Comparison of ENCODE assay signal across 13 cellular contexts in the genomic region with DNA sequence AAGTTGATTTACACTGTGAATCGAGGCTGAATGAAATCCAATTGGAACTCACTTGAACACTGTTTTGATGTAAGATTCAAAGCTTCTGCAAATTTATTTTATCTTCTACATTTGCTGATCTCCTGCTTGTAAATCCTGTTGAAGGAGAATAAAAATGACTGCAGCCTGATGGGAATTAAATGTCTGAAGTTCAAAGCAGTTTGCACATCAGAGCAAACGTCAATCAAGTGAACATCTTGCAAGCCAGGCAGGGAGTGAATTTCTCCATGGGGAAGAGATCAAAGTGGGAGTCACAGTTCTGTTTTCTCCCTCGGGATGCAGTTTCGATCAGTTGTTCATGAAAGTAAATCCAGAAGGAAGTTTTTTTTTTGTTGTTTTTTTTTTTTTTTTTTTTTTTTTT.
"Had no signal": no experiment of that assay in that cellular context is flagged by ENCODE, and none has a peak within 500 bp of the region (broad histone marks: within the 10 kb centered on the region; RNA-seq: fewer than 3 reads in every experiment).

No MANE protein-coding gene starts in this region.

- H3K27me3 Mint-ChIP-seq: activated T-cell treated with anti-CD3 and anti-CD28 coated beads, Interleukin-2, amount 50 U/mL, for 24 hours; stimulated activated naive CD8-positive, alpha-beta T cell treated with anti-CD3 and anti-CD28 coated beads, Interleukin-15, Interleukin-2, amounts not matched to agents 100 ng/mL and 50 ng/mL, for 24 hours had no signal

- H3K9me3 Mint-ChIP-seq: activated CD4-positive, alpha-beta T cell treated with anti-CD3 and anti-CD28 coated beads, Interleukin-2, amount 10 ng/mL, durations not matched to agents 7 days and 5 days; activated naive CD4-positive, alpha-beta T cell treated with anti-CD3 and anti-CD28 coated beads for 36 hours; activated T-cell treated with anti-CD3 and anti-CD28 coated beads, Interleukin-2, amount 50 U/mL, for 24 hours; naive B cell; stimulated activated naive CD8-positive, alpha-beta T cell treated with anti-CD3 and anti-CD28 coated beads, Interleukin-15, Interleukin-2, amounts not matched to agents 100 ng/mL and 50 ng/mL, for 24 hours; T-helper 1 cell treated with Interleukin-12 subunit alpha and Interleukin-12 subunit beta and Interleukin-4 antibody, amounts not matched to agents 30 μg/mL and 1 μg/mL, for 36 hours had no signal

- H3K4me3 Mint-ChIP-seq: activated CD4-positive, alpha-beta T cell treated with anti-CD3 and anti-CD28 coated beads, Interleukin-2, amount 10 ng/mL, durations not matched to agents 7 days and 5 days; activated CD8-positive, alpha-beta T cell treated with anti-CD3 and anti-CD28 coated beads, Interleukin-2, amount 10 ng/mL, durations not matched to agents 7 days and 5 days; activated naive CD4-positive, alpha-beta T cell treated with anti-CD3 and anti-CD28 coated beads for 36 hours; activated T-cell treated with anti-CD3 and anti-CD28 coated beads, Interleukin-2, amount 50 U/mL, for 24 hours; naive B cell; stimulated activated naive CD8-positive, alpha-beta T cell treated with anti-CD3 and anti-CD28 coated beads, Interleukin-15, Interleukin-2, amounts not matched to agents 100 ng/mL and 50 ng/mL, for 24 hours; T-helper 1 cell treated with Interleukin-12 subunit alpha and Interleukin-12 subunit beta and Interleukin-4 antibody, amounts not matched to agents 30 μg/mL and 1 μg/mL, for 36 hours had no signal

- H3K27ac Mint-ChIP-seq: activated CD4-positive, alpha-beta T cell treated with anti-CD3 and anti-CD28 coated beads, Interleukin-2, amount 10 ng/mL, durations not matched to agents 7 days and 5 days; activated CD8-positive, alpha-beta T cell treated with anti-CD3 and anti-CD28 coated beads, Interleukin-2, amount 10 ng/mL, durations not matched to agents 7 days and 5 days; activated naive CD4-positive, alpha-beta T cell treated with anti-CD3 and anti-CD28 coated beads for 36 hours; activated T-cell treated with anti-CD3 and anti-CD28 coated beads, Interleukin-2, amount 50 U/mL, for 24 hours; stimulated activated naive CD8-positive, alpha-beta T cell treated with anti-CD3 and anti-CD28 coated beads, Interleukin-15, Interleukin-2, amounts not matched to agents 100 ng/mL and 50 ng/mL, for 24 hours; T-helper 1 cell treated with Interleukin-12 subunit alpha and Interleukin-12 subunit beta and Interleukin-4 antibody, amounts not matched to agents 30 μg/mL and 1 μg/mL, for 36 hours had no signal

- H3K4me1 Mint-ChIP-seq: activated CD4-positive, alpha-beta T cell treated with anti-CD3 and anti-CD28 coated beads, Interleukin-2, amount 10 ng/mL, durations not matched to agents 7 days and 5 days; naive B cell had no signal

- H3K36me3 Mint-ChIP-seq: naive B cell had no signal

- FAIRE-seq: endometrium, frontal cortex had no signal

- DNase-seq: activated CD4-positive, alpha-beta T cell treated with anti-CD3 and anti-CD28 coated beads, Interleukin-2, amount 10 ng/mL, durations not matched to agents 7 days and 5 days; activated CD8-positive, alpha-beta T cell treated with anti-CD3 and anti-CD28 coated beads, Interleukin-2, amount 10 ng/mL, durations not matched to agents 7 days and 5 days; activated naive CD4-positive, alpha-beta T cell treated with anti-CD3 and anti-CD28 coated beads for 36 hours; activated T-cell treated with anti-CD3 and anti-CD28 coated beads, Interleukin-2, amount 50 U/mL, for 24 hours; brain microvascular endothelial cell; erythroblast; left ventricle myocardium superior; naive B cell; uterus had no signal
